17 cellular contexts compared by ENCODE assay signal in the genomic region with DNA sequence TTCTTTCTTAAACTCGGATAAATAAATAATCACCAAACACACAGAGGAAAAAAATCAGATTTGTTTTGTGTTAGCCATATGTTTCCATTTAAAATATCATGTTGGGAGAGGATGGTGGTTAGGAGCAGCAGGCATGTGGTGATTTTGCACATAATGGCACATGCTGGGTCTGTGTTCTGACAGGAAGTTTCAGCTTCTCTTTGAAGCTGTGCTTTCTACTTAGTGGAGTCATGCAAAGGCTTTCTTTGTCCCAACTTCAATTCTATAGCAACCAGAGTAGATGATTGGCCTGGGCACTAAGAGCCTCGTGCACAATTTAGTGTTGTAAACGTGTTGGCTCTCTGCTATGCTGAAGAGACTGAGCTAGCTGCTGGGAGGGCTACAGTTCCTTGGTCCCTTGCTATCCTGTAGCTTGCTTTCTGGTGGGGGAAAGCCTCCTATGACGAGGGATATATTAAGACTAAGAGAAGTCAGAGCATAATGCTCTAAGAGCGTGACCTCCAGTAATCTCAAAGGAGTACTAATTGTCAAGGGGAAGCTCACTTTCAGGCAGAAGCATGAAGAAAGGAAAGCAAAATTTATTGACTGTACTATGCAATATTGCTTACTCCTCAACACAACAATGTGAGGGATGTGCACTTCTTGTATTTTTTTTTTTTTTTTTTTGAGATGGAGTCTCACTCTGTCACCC.
DNase-seq lines count a peak whose midpoint lies in the region; ATAC-seq and TF ChIP-seq lines count a peak whose summit lies in the region.
"Had no signal": no experiment of that assay in that cellular context is flagged by ENCODE, and none has a peak within 500 bp of the region (broad histone marks: within the 10 kb centered on the region; RNA-seq: fewer than 3 reads in every experiment).

No MANE protein-coding gene starts in this region.

- H3K9me2 ChIP-seq in GM23248 (ENCODE audit: insufficient read depth), result no peaks in the 10 kb centered on the region

- DNase-seq in AG08395 (ENCODE audit: low spot score) (peak; percentile 40), GM23248 (peak; percentile 8), choroid plexus epithelial cell (ENCODE audit: low read depth) (peak; percentile 19), COLO829 (ENCODE audit: low spot score) (no peak), amniotic stem cell (lab: John Stamatoyannopoulos, UW) (no peak), thyroid gland (no peak), Right ventricle myocardium superior (no peak)
- DNase-seq: activated CD4-positive, alpha-beta T cell treated with anti-CD3 and anti-CD28 coated beads, Interleukin-2, amount 50 U/mL, for 1 hour; activated effector memory CD4-positive, alpha-beta T cell treated with Interleukin-2 at 50 U/mL for 16 hours; AML-193; central memory CD4-positive, alpha-beta T cell; esophagus squamous epithelium; NCI-H446; stimulated activated CD4-positive, alpha-beta T cell treated with anti-CD3 and anti-CD28 coated beads, Interleukin-4, amount 100 ng/mL, for 1 hour; T-helper 1 cell had no signal

- no peak overlapping the region for H3K27ac ChIP-seq in GM23248
- H3K27ac ChIP-seq in mesodermal cell (ENCODE audit: low read depth, low read length, severe bottlenecking), result peak overlapping the region; percentile 64
- no peak overlapping the region for H3K27ac ChIP-seq in thyroid gland
- H3K27ac ChIP-seq: esophagus squamous epithelium had no signal

- WGBS in GM23248 (ENCODE audit: low coverage in 1 of 2, low lambda C conversion rate in 2 of 2, missing lambda C conversion rate in 2 of 2), 2 experiments, result 29 to 34% methylated on average over 5 of the region's 5 CpGs
- WGBS in mesodermal cell (ENCODE audit: insufficient coverage in 2 of 2), 2 experiments, result 50 to 68% methylated on average over 2 to 4 of the region's 5 CpGs
- 69 to 70% methylated on average over 5 of the region's 5 CpGs for WGBS in thyroid gland, 2 donors

- ATAC-seq in Right ventricle myocardium superior (ENCODE audit: poor library complexity), result no peak
- ATAC-seq: stimulated activated effector memory CD8-positive, alpha-beta T cell treated with anti-CD3 and anti-CD28 coated beads, Interleukin-12 subunit alpha, Interleukin-12 subunit beta, amount 100 ng/mL, for 72 hours had no signal

- H3K4me2 ChIP-seq in GM23248 (ENCODE audit: unreplicated experiment), result no peak overlapping the region

- in situ Hi-C loops in GM23248 (cut with MboI), result no loop called here

- no peaks in the 10 kb centered on the region for H3F3A ChIP-seq in GM23248 (ENCODE audit: insufficient read depth)

- H2AFZ ChIP-seq in GM23248, result peak overlapping the region; percentile 33; the same call in 1 of the 2 replicates

- H3K9me3 ChIP-seq in GM23248 (ENCODE audit: low read depth) (no peaks in the 10 kb centered on the region), mesodermal cell (ENCODE audit: control insufficient read depth, low read length) (no peaks in the 10 kb centered on the region), thyroid gland (no peaks in the 10 kb centered on the region)

- no peaks in the 10 kb centered on the region for H4K20me1 ChIP-seq in GM23248 (ENCODE audit: insufficient read depth)

- no peak for TF ChIP-seq POLR2A in thyroid gland (IDR thresholded peaks at IDR 0.05)

- H3K79me2 ChIP-seq in GM23248 (ENCODE audit: insufficient read depth), result no peaks in the 10 kb centered on the region

- TF ChIP-seq CTCF in choroid plexus epithelial cell (conservative IDR thresholded peaks at IDR 0.05; ENCODE audit: low read depth, low read length) (no peak), thyroid gland (IDR thresholded peaks at IDR 0.05) (no peak)

- intact Hi-C loops in thyroid gland (cut with DNase I) (no loop called here), Right ventricle myocardium superior (cut with DNase I) (no loop called here)

- H3K4me1 ChIP-seq in GM23248 (ENCODE audit: insufficient read depth), result no peaks in the 10 kb centered on the region
- H3K4me1 ChIP-seq in mesodermal cell (ENCODE audit: control insufficient read depth, insufficient read depth, low read length, poor library complexity, severe bottlenecking), result no peaks in the 10 kb centered on the region
- no peaks in the 10 kb centered on the region for H3K4me1 ChIP-seq in thyroid gland
- H3K4me1 ChIP-seq: esophagus squamous epithelium had no signal

- no peaks in the 10 kb centered on the region for H3K27me3 ChIP-seq in GM23248 (replicated peaks; ENCODE audit: insufficient read depth)
- no peaks in the 10 kb centered on the region for H3K27me3 ChIP-seq in thyroid gland
- H3K27me3 ChIP-seq: esophagus squamous epithelium had no signal

- H3K9ac ChIP-seq in GM23248, result no peak overlapping the region

- no peak overlapping the region for H3K4me3 ChIP-seq in GM23248
- no peak overlapping the region for H3K4me3 ChIP-seq in choroid plexus epithelial cell (ENCODE audit: low read depth, low read length)
- H3K4me3 ChIP-seq in mesodermal cell (ENCODE audit: extremely low read depth, insufficient read depth, low read length, poor library complexity, severe bottlenecking), result no peak overlapping the region
- H3K4me3 ChIP-seq in thyroid gland (replicated peaks in 1 of 3), result no peak overlapping the region
- H3K4me3 ChIP-seq: esophagus squamous epithelium had no signal

- H3K36me3 ChIP-seq in GM23248 (ENCODE audit: low read depth) (no peaks in the 10 kb centered on the region), mesodermal cell (ENCODE audit: control insufficient read depth, insufficient read depth, low read length) (no peaks in the 10 kb centered on the region), thyroid gland (no peaks in the 10 kb centered on the region)
- H3K36me3 ChIP-seq: esophagus squamous epithelium had no signal

Comparison
In these comparisons a context has a peak if more than half of its experiments do, and no peak if none do; other contexts are left out.
1. DNase-seq: peak in AG08395 (single experiment), GM23248 (single experiment) and choroid plexus epithelial cell (single experiment); none in COLO829 (single experiment), amniotic stem cell (single experiment), thyroid gland (0 of 2) and Right ventricle myocardium superior (single experiment).